1 cellular context compared by ENCODE assay signal in the genomic region with DNA sequence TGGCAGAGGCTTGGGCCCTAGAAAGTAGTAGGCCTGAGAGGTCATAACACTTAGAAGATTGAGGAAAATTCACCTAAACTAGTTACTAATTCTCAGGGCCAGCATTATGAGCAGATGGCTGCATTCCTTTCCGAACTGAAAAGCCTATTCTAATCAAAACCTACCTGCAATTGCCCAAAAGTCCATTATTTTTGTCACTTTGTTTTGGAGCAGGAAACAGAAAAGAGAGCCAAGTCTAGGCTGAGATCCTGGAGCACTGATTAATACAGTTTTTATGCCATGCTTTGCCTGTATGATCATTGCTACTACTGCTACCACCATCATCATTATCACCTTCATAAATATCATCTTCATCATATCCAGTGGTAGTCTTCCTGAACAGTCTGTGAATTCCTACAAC.
TF ChIP-seq lines count a peak whose summit lies in the region.

No MANE protein-coding gene starts in this region.

TF ChIP-seq in GM23338, 12 proteins besides CTCF, POLR2A, EP300 and RAD21 (continued from another document):
- TF ChIP-seq, protein P1, sequence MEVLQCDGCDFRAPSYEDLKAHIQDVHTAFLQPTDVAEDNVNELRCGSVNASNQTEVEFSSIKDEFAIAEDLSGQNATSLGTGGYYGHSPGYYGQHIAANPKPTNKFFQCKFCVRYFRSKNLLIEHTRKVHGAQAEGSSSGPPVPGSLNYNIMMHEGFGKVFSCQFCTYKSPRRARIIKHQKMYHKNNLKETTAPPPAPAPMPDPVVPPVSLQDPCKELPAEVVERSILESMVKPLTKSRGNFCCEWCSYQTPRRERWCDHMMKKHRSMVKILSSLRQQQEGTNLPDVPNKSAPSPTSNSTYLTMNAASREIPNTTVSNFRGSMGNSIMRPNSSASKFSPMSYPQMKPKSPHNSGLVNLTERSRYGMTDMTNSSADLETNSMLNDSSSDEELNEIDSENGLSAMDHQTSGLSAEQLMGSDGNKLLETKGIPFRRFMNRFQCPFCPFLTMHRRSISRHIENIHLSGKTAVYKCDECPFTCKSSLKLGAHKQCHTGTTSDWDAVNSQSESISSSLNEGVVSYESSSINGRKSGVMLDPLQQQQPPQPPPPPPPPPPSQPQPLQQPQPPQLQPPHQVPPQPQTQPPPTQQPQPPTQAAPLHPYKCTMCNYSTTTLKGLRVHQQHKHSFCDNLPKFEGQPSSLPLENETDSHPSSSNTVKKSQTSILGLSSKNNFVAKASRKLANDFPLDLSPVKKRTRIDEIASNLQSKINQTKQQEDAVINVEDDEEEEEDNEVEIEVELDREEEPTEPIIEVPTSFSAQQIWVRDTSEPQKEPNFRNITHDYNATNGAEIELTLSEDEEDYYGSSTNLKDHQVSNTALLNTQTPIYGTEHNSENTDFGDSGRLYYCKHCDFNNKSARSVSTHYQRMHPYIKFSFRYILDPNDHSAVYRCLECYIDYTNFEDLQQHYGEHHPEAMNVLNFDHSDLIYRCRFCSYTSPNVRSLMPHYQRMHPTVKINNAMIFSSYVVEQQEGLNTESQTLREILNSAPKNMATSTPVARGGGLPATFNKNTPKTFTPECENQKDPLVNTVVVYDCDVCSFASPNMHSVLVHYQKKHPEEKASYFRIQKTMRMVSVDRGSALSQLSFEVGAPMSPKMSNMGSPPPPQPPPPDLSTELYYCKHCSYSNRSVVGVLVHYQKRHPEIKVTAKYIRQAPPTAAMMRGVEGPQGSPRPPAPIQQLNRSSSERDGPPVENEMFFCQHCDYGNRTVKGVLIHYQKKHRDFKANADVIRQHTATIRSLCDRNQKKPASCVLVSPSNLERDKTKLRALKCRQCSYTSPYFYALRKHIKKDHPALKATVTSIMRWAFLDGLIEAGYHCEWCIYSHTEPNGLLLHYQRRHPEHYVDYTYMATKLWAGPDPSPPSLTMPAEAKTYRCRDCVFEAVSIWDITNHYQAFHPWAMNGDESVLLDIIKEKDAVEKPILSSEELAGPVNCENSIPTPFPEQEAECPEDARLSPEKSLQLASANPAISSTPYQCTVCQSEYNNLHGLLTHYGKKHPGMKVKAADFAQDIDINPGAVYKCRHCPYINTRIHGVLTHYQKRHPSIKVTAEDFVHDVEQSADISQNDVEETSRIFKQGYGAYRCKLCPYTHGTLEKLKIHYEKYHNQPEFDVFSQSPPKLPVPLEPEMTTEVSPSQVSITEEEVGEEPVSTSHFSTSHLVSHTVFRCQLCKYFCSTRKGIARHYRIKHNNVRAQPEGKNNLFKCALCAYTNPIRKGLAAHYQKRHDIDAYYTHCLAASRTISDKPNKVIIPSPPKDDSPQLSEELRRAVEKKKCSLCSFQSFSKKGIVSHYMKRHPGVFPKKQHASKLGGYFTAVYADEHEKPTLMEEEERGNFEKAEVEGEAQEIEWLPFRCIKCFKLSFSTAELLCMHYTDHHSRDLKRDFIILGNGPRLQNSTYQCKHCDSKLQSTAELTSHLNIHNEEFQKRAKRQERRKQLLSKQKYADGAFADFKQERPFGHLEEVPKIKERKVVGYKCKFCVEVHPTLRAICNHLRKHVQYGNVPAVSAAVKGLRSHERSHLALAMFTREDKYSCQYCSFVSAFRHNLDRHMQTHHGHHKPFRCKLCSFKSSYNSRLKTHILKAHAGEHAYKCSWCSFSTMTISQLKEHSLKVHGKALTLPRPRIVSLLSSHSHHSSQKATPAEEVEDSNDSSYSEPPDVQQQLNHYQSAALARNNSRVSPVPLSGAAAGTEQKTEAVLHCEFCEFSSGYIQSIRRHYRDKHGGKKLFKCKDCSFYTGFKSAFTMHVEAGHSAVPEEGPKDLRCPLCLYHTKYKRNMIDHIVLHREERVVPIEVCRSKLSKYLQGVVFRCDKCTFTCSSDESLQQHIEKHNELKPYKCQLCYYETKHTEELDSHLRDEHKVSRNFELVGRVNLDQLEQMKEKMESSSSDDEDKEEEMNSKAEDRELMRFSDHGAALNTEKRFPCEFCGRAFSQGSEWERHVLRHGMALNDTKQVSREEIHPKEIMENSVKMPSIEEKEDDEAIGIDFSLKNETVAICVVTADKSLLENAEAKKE (CRISPR knock-in tag; IDR thresholded peaks at IDR 0.05): no peak
- TF ChIP-seq JUNB (IDR thresholded peaks at IDR 0.05; ENCODE audit: unreplicated experiment) (no peak), EZH2 (IDR thresholded peaks at IDR 0.05; ENCODE audit: low read depth, unreplicated experiment) (no peak), NANOG (IDR thresholded peaks at IDR 0.05; ENCODE audit: borderline replicate concordance) (no peak), POLR2AphosphoS5 (IDR thresholded peaks at IDR 0.05; ENCODE audit: low read depth) (no peak), ZNF331 (CRISPR knock-in tag; IDR thresholded peaks at IDR 0.05; ENCODE audit: low read depth) (no peak)
- TF ChIP-seq, protein P2, sequence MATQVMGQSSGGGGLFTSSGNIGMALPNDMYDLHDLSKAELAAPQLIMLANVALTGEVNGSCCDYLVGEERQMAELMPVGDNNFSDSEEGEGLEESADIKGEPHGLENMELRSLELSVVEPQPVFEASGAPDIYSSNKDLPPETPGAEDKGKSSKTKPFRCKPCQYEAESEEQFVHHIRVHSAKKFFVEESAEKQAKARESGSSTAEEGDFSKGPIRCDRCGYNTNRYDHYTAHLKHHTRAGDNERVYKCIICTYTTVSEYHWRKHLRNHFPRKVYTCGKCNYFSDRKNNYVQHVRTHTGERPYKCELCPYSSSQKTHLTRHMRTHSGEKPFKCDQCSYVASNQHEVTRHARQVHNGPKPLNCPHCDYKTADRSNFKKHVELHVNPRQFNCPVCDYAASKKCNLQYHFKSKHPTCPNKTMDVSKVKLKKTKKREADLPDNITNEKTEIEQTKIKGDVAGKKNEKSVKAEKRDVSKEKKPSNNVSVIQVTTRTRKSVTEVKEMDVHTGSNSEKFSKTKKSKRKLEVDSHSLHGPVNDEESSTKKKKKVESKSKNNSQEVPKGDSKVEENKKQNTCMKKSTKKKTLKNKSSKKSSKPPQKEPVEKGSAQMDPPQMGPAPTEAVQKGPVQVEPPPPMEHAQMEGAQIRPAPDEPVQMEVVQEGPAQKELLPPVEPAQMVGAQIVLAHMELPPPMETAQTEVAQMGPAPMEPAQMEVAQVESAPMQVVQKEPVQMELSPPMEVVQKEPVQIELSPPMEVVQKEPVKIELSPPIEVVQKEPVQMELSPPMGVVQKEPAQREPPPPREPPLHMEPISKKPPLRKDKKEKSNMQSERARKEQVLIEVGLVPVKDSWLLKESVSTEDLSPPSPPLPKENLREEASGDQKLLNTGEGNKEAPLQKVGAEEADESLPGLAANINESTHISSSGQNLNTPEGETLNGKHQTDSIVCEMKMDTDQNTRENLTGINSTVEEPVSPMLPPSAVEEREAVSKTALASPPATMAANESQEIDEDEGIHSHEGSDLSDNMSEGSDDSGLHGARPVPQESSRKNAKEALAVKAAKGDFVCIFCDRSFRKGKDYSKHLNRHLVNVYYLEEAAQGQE (IDR thresholded peaks at IDR 0.05; ENCODE audit: unreplicated experiment): no peak
